Comparison of ENCODE assay signal across 1 cellular context in the genomic region with DNA sequence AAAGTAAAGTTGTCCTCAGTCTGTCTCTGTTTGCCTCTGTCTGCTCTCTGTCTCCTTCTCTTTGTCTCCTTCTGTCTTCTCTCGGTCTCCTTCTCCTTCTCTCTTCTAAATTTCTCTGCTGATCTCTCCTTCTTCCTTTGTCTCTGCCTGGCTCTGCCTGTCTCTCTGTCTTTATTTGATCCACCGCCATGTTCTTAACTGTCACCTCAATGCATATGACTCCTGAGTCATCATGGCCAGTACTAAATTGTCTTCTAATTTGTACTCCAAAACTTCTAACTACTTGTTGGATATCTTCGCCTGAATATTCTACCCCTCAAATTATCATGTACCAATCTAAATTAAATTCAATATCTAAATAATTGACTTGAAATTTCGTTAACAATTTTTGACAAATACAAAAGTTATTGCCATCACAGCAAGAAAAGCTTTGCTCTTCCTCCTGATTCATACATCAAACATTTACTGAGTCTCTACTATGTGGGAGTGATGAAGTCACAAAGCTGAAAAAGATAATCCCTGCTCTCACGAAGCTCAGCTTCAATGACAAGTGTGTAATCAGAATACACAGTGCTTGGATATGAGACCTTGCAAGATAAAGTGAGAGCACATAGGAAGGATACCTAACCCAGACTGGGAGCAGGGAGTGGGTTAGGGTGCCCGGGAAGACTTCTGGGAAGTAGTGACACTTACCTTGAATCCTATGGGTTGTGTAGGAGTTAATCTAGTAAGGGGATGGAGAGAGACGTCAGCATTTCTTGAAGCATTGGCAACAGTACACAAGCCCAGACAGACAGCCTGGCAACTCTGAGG.
TF ChIP-seq lines count a peak whose summit lies in the region.

No MANE protein-coding gene starts in this region.

TF ChIP-seq in K562, 482 proteins besides CTCF, POLR2A, EP300 and RAD21 (continued from another document and continues in another):
- TF ChIP-seq, protein P1, sequence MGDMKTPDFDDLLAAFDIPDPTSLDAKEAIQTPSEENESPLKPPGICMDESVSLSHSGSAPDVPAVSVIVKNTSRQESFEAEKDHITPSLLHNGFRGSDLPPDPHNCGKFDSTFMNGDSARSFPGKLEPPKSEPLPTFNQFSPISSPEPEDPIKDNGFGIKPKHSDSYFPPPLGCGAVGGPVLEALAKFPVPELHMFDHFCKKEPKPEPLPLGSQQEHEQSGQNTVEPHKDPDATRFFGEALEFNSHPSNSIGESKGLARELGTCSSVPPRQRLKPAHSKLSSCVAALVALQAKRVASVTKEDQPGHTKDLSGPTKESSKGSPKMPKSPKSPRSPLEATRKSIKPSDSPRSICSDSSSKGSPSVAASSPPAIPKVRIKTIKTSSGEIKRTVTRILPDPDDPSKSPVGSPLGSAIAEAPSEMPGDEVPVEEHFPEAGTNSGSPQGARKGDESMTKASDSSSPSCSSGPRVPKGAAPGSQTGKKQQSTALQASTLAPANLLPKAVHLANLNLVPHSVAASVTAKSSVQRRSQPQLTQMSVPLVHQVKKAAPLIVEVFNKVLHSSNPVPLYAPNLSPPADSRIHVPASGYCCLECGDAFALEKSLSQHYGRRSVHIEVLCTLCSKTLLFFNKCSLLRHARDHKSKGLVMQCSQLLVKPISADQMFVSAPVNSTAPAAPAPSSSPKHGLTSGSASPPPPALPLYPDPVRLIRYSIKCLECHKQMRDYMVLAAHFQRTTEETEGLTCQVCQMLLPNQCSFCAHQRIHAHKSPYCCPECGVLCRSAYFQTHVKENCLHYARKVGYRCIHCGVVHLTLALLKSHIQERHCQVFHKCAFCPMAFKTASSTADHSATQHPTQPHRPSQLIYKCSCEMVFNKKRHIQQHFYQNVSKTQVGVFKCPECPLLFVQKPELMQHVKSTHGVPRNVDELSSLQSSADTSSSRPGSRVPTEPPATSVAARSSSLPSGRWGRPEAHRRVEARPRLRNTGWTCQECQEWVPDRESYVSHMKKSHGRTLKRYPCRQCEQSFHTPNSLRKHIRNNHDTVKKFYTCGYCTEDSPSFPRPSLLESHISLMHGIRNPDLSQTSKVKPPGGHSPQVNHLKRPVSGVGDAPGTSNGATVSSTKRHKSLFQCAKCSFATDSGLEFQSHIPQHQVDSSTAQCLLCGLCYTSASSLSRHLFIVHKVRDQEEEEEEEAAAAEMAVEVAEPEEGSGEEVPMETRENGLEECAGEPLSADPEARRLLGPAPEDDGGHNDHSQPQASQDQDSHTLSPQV (IDR thresholded peaks at IDR 0.05): 0 out of 2 replicates have a peak, but pooled peaks have one; percentile 38
- TF ChIP-seq MED1 (CRISPR knock-in tag; IDR thresholded peaks at IDR 0.05; ENCODE audit: borderline replicate concordance): no peak
- no peak for TF ChIP-seq NR3C1 (CRISPR knock-in tag; IDR thresholded peaks at IDR 0.05)
- TF ChIP-seq ARID1B (IDR thresholded peaks at IDR 0.05): peak; percentile 49; the same call in 1 of the 2 replicates
- TF ChIP-seq EGR1 (conservative IDR thresholded peaks at IDR 0.05): peak; percentile 55; the same call in 1 of the 2 replicates
- TF ChIP-seq, protein P2, sequence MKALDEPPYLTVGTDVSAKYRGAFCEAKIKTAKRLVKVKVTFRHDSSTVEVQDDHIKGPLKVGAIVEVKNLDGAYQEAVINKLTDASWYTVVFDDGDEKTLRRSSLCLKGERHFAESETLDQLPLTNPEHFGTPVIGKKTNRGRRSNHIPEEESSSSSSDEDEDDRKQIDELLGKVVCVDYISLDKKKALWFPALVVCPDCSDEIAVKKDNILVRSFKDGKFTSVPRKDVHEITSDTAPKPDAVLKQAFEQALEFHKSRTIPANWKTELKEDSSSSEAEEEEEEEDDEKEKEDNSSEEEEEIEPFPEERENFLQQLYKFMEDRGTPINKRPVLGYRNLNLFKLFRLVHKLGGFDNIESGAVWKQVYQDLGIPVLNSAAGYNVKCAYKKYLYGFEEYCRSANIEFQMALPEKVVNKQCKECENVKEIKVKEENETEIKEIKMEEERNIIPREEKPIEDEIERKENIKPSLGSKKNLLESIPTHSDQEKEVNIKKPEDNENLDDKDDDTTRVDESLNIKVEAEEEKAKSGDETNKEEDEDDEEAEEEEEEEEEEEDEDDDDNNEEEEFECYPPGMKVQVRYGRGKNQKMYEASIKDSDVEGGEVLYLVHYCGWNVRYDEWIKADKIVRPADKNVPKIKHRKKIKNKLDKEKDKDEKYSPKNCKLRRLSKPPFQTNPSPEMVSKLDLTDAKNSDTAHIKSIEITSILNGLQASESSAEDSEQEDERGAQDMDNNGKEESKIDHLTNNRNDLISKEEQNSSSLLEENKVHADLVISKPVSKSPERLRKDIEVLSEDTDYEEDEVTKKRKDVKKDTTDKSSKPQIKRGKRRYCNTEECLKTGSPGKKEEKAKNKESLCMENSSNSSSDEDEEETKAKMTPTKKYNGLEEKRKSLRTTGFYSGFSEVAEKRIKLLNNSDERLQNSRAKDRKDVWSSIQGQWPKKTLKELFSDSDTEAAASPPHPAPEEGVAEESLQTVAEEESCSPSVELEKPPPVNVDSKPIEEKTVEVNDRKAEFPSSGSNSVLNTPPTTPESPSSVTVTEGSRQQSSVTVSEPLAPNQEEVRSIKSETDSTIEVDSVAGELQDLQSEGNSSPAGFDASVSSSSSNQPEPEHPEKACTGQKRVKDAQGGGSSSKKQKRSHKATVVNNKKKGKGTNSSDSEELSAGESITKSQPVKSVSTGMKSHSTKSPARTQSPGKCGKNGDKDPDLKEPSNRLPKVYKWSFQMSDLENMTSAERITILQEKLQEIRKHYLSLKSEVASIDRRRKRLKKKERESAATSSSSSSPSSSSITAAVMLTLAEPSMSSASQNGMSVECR (CRISPR knock-in tag; IDR thresholded peaks at IDR 0.05): no peak
- peak; percentile 56; the same call in 1 of the 2 replicates for TF ChIP-seq ZNF584 (CRISPR knock-in tag; IDR thresholded peaks at IDR 0.05; ENCODE audit: low read depth)
- TF ChIP-seq NRF1 (conservative IDR thresholded peaks at IDR 0.05 in 1 of 2, IDR thresholded peaks at IDR 0.05 in 1 of 2): no peak
- peak; percentile 53 to 64; a peak in 3 of 4 replicates for TF ChIP-seq KDM1A (IDR thresholded peaks at IDR 0.05)
- TF ChIP-seq FOSL1 (tag; conservative IDR thresholded peaks at IDR 0.05): peak; percentile 79
- 0 out of 2 replicates have a peak, but pooled peaks have one; percentile 23 for TF ChIP-seq EHMT2 (IDR thresholded peaks at IDR 0.05)
- TF ChIP-seq ATF1 (CRISPR knock-in tag; IDR thresholded peaks at IDR 0.05): no peak
- TF ChIP-seq ATF1 (tag; IDR thresholded peaks at IDR 0.05): peak; percentile 6; the same call in 1 of the 2 replicates
- 0 out of 2 replicates have a peak, but pooled peaks have one; percentile 24 for TF ChIP-seq MAFK (IDR thresholded peaks at IDR 0.05; ENCODE audit: low read length)
- no peak for TF ChIP-seq RFX7 (CRISPR knock-in tag; IDR thresholded peaks at IDR 0.05)
- TF ChIP-seq SIN3A (IDR thresholded peaks at IDR 0.05; ENCODE audit: borderline replicate concordance in 2 of 2, control insufficient read depth in 1 of 2, low read depth in 2 of 2, low read length in 2 of 2): no peak
- TF ChIP-seq MECOM (CRISPR knock-in tag; IDR thresholded peaks at IDR 0.05): no peak
- peak in 1 of 3 experiments; percentile 36 for TF ChIP-seq YY1 (IDR thresholded peaks at IDR 0.05; ENCODE audit: borderline replicate concordance in 1 of 3, control insufficient read depth in 1 of 3, extremely low read depth in 1 of 3, insufficient read depth in 3 of 3, insufficient read length in 1 of 3, insufficient replicate concordance in 2 of 3, low read depth in 1 of 3, low read length in 2 of 3)
- peak; percentile 73 for TF ChIP-seq ATF3 (IDR thresholded peaks at IDR 0.05)
- TF ChIP-seq ATF3 (CRISPR knock-in tag; conservative IDR thresholded peaks at IDR 0.05): no peak
- TF ChIP-seq POLR3A (IDR thresholded peaks at IDR 0.05; ENCODE audit: borderline replicate concordance, extremely low read depth, insufficient read depth, insufficient read length): no peak
- TF ChIP-seq CREM (IDR thresholded peaks at IDR 0.05; ENCODE audit: low read depth): peak; percentile 53; the same call in 1 of the 2 replicates
- peak; percentile 44; the same call in 1 of the 2 replicates for TF ChIP-seq JUND (IDR thresholded peaks at IDR 0.05; ENCODE audit: borderline replicate concordance, low read depth, low read length)
- peak; percentile 43; the same call in 1 of the 3 replicates for TF ChIP-seq JUND (tag; IDR thresholded peaks at IDR 0.05; ENCODE audit: borderline replicate concordance, low read depth, low read length)
- TF ChIP-seq GTF3C2 (IDR thresholded peaks at IDR 0.05; ENCODE audit: borderline replicate concordance, extremely low read depth, insufficient read length): no peak
- TF ChIP-seq CUX1 (CRISPR knock-in tag; IDR thresholded peaks at IDR 0.05): 0 out of 2 replicates have a peak, but pooled peaks have one; percentile 24
- TF ChIP-seq MEF2D (tag; conservative IDR thresholded peaks at IDR 0.05; ENCODE audit: low read depth): 0 out of 2 replicates have a peak, but pooled peaks have one; percentile 20
- 0 out of 2 replicates have a peak, but pooled peaks have one; percentile 4 for TF ChIP-seq TAL1 (IDR thresholded peaks at IDR 0.05)
- 0 out of 2 replicates have a peak, but pooled peaks have one; percentile 16 for TF ChIP-seq JUN (IDR thresholded peaks at IDR 0.05; ENCODE audit: borderline replicate concordance, low read depth, low read length)
- TF ChIP-seq JUN (CRISPR knock-in tag; IDR thresholded peaks at IDR 0.05; ENCODE audit: borderline replicate concordance): no peak
- peak; percentile 51; the same call in 1 of the 2 replicates for TF ChIP-seq ZNF175 (CRISPR knock-in tag; IDR thresholded peaks at IDR 0.05; ENCODE audit: low read depth)
- TF ChIP-seq C11orf30 (IDR thresholded peaks at IDR 0.05; ENCODE audit: low read depth): peak; percentile 31; the same call in 1 of the 2 replicates
